ENCODE assay signal across 1 cellular context in genomic region chr1:1264868-1265272, GRCh38.
TF ChIP-seq lines count a peak whose summit lies in the region.

No MANE protein-coding gene starts in this region.

TF ChIP-seq in SK-N-SH, 30 proteins besides CTCF, POLR2A, EP300 and RAD21:
- peak; percentile 55; the same call in 1 of the 2 replicates for TF ChIP-seq JUND (IDR thresholded peaks at IDR 0.05)
- no peak for TF ChIP-seq ELF1 (IDR thresholded peaks at IDR 0.05)
- no peak for TF ChIP-seq USF2 (IDR thresholded peaks at IDR 0.05; ENCODE audit: borderline replicate concordance, low read depth, low read length)
- TF ChIP-seq SIN3A (IDR thresholded peaks at IDR 0.05; ENCODE audit: borderline replicate concordance, low read depth, low read length): no peak; the same call in 1 of the 2 replicates
- TF ChIP-seq EZH2phosphoT487 (IDR thresholded peaks at IDR 0.05; ENCODE audit: borderline replicate concordance, low read depth): no peak
- no peak for TF ChIP-seq MXI1 (IDR thresholded peaks at IDR 0.05; ENCODE audit: low read depth, low read length)
- TF ChIP-seq GABPA (IDR thresholded peaks at IDR 0.05; ENCODE audit: low read depth): no peak
- no peak for TF ChIP-seq FOXJ3 (CRISPR knock-in tag; IDR thresholded peaks at IDR 0.05)
- TF ChIP-seq REST (IDR thresholded peaks at IDR 0.05; ENCODE audit: low read depth, low read length): no peak
- TF ChIP-seq RXRA (IDR thresholded peaks at IDR 0.05; ENCODE audit: borderline replicate concordance, low read depth): no peak
- peak; percentile 59; the same call in 1 of the 2 replicates for TF ChIP-seq MAX (IDR thresholded peaks at IDR 0.05; ENCODE audit: low read depth)
- TF ChIP-seq USF1 (IDR thresholded peaks at IDR 0.05; ENCODE audit: borderline replicate concordance, low read depth): no peak
- TF ChIP-seq SMC3 (IDR thresholded peaks at IDR 0.05; ENCODE audit: low read depth, low read length): no peak
- TF ChIP-seq POLR2AphosphoS5 (IDR thresholded peaks at IDR 0.05; ENCODE audit: low read depth, low read length): 0 out of 2 replicates have a peak, but pooled peaks have one; percentile 25
- TF ChIP-seq CHD2 (IDR thresholded peaks at IDR 0.05; ENCODE audit: low read length, partially characterized antibody): no peak
- no peak for TF ChIP-seq ZBTB33 (IDR thresholded peaks at IDR 0.05; ENCODE audit: borderline replicate concordance, low read depth)
- TF ChIP-seq TCF12 (IDR thresholded peaks at IDR 0.05): peak; percentile 71
- peak; percentile 33; the same call in 1 of the 2 replicates for TF ChIP-seq TEAD4 (IDR thresholded peaks at IDR 0.05; ENCODE audit: borderline replicate concordance, insufficient read depth)
- no peak for TF ChIP-seq GATA2 (CRISPR knock-in tag; IDR thresholded peaks at IDR 0.05)
- peak; percentile 4; the same call in 1 of the 2 replicates for TF ChIP-seq NFIC (IDR thresholded peaks at IDR 0.05; ENCODE audit: borderline replicate concordance)
- no peak for TF ChIP-seq RFX5 (IDR thresholded peaks at IDR 0.05; ENCODE audit: low read length)
- no peak for TF ChIP-seq MEF2A (IDR thresholded peaks at IDR 0.05; ENCODE audit: borderline replicate concordance, low read depth)
- no peak for TF ChIP-seq IRF3 (IDR thresholded peaks at IDR 0.05; ENCODE audit: low read depth, low read length)
- no peak for TF ChIP-seq RCOR1 (IDR thresholded peaks at IDR 0.05; ENCODE audit: low read length)
- TF ChIP-seq PBX3 (IDR thresholded peaks at IDR 0.05): peak; percentile 47
- no peak for TF ChIP-seq YY1 (IDR thresholded peaks at IDR 0.05; ENCODE audit: low read depth)
- TF ChIP-seq FOXM1 (IDR thresholded peaks at IDR 0.05; ENCODE audit: low read depth): no peak
- no peak for TF ChIP-seq TAF1 (IDR thresholded peaks at IDR 0.05; ENCODE audit: borderline replicate concordance, low read depth, low read length)
- TF ChIP-seq NRF1 (IDR thresholded peaks at IDR 0.05; ENCODE audit: low read depth, low read length): no peak
- peak; percentile 73; the same call in 1 of the 2 replicates for TF ChIP-seq FOSL2 (IDR thresholded peaks at IDR 0.05; ENCODE audit: borderline replicate concordance, low read depth)
TF ChIP-seq in SK-N-SH: peak in this region for 8.
